In the genomic region with DNA sequence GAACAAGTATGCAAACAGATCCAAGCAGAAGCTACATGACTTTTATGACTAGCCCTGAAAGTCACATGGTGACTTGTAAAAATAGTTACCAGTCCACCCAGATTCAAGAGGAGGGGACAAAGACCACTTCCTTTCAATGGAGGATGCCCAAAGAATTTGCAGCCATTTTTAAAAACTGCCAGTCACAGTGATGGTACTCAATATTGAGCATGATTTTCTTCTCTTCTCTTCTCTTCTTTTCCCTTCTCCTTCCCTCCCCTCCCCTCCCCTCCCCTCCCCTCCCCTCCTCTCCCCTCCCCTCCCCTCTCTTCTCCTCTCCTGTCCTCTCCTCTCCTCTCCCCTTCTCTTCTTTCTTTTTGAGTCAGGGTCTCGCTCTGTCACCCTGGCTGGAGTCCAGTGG, we compare ENCODE assay signal across 27 cellular contexts.
"Had no signal": no experiment of that assay in that cellular context is flagged by ENCODE, and none has a peak within 500 bp of the region (broad histone marks: within the 10 kb centered on the region; RNA-seq: fewer than 3 reads in every experiment).

No MANE protein-coding gene starts in this region.

- H3K27me3 ChIP-seq: stomach, testis, thyroid gland, upper lobe of left lung, uterus, vagina had no signal

- DNase-seq: stimulated activated CD4-positive, alpha-beta T cell treated with anti-CD3 and anti-CD28 coated beads, Interleukin-2, amount 100 ng/mL, for 48 hours; stimulated activated CD4-positive, alpha-beta T cell treated with anti-CD3 and anti-CD28 coated beads, Interleukin-4, amount 100 ng/mL, for 1 hour; stimulated activated CD4-positive, alpha-beta T cell treated with anti-CD3 and anti-CD28 coated beads, Interleukin-4, amount 100 ng/mL, for 24 hours; stimulated activated CD4-positive, alpha-beta T cell treated with anti-CD3 and anti-CD28 coated beads, Interleukin-4, amount 100 ng/mL, for 4 hours; stimulated activated CD8-positive, alpha-beta memory T cell treated with anti-CD3 and anti-CD28 coated beads, Interleukin-4, amount 100 ng/mL, for 48 hours; stimulated activated naive B cell treated with anti-CD40 and anti-IgM and Interleukin-4, amounts not matched to agents 10 μg/mL and 1 μg/mL and 100 μg/mL, for 72 hours; stimulated activated naive CD4-positive, alpha-beta T cell; stimulated activated naive CD4-positive, alpha-beta T cell treated with Interleukin-2 at 50 U/mL for 16 hours; stimulated activated naive CD8-positive, alpha-beta T cell treated with anti-CD3 and anti-CD28 coated beads, Interleukin-15, amount 100 ng/mL, for 72 hours; stimulated activated naive CD8-positive, alpha-beta T cell treated with anti-CD3 and anti-CD28 coated beads, Interleukin-15, Interleukin-2, amounts not matched to agents 100 U/mL and 50 U/mL, for 24 hours; stomach; substantia nigra; testis; thyroid gland; tibial artery; transverse colon; trophoblast cell; upper lobe of left lung; upper lobe of right lung; uterus had no signal

- FAIRE-seq: urothelium cell line had no signal

- H3K4me1 ChIP-seq: suprapubic skin, testis, tibial artery, tibial nerve, transverse colon, upper lobe of left lung, upper lobe of right lung, uterus had no signal

- H3K4me3 ChIP-seq: stomach, suprapubic skin, testis, thoracic aorta, thyroid gland, tibial artery, tibial nerve, transverse colon, upper lobe of left lung, upper lobe of right lung, uterus, vagina had no signal

- ATAC-seq: stimulated activated effector memory CD8-positive, alpha-beta T cell treated with anti-CD3 and anti-CD28 coated beads, Interleukin-12 subunit alpha, Interleukin-12 subunit beta, amount 100 ng/mL, for 72 hours; stimulated activated memory B cell treated with anti-CD40 and anti-IgM and Interleukin-4, amounts not matched to agents 10 μg/mL and 1 μg/mL and 100 μg/mL, for 72 hours; stimulated activated naive B cell treated with anti-CD40 and anti-IgM and Interleukin-4, amounts not matched to agents 10 μg/mL and 1 μg/mL and 100 μg/mL, for 72 hours; stimulated activated naive CD8-positive, alpha-beta T cell treated with anti-CD3 and anti-CD28 coated beads, Interleukin-15, amount 100 ng/mL, for 72 hours; stimulated activated naive CD8-positive, alpha-beta T cell treated with anti-CD3 and anti-CD28 coated beads, Interleukin-15, Interleukin-2, amounts not matched to agents 100 U/mL and 50 U/mL, for 24 hours; upper lobe of right lung had no signal

- H3K9me3 ChIP-seq: stomach, suprapubic skin, testis, thoracic aorta, thyroid gland, tibial artery, tibial nerve, transverse colon, upper lobe of left lung, upper lobe of right lung, uterus, vagina had no signal

- H3K27ac ChIP-seq: stomach, suprapubic skin, testis, thoracic aorta, thyroid gland, tibial artery, tibial nerve, transverse colon, upper lobe of left lung, upper lobe of right lung, uterus, vagina had no signal

- H3K36me3 ChIP-seq: stomach, suprapubic skin, thoracic aorta, thyroid gland, tibial artery, tibial nerve, transverse colon, upper lobe of left lung, upper lobe of right lung, uterus, vagina had no signal
